In genomic region chr7:36279926-36280315, GRCh38 we compare ENCODE assay signal across 21 cellular contexts.
DNase-seq lines count a peak whose midpoint lies in the region; ATAC-seq, FAIRE-seq and TF ChIP-seq lines count a peak whose summit lies in the region.
"Had no signal": no experiment of that assay in that cellular context is flagged by ENCODE, and none has a peak within 500 bp of the region (broad histone marks: within the 10 kb centered on the region; RNA-seq: fewer than 3 reads in every experiment).

No MANE protein-coding gene starts in this region.

- H3K27ac Mint-ChIP-seq in natural killer cell treated with Interleukin-12 subunit alpha and Interleukin-12 subunit beta and Interleukin-15 and Interleukin-18, amount 100 ng/mL, for 72 hours = no peak overlapping the region
- no peak overlapping the region for H3K27ac Mint-ChIP-seq in natural killer cell
- H3K27ac Mint-ChIP-seq: activated naive CD4-positive, alpha-beta T cell treated with anti-CD3 and anti-CD28 coated beads, Interleukin-2, amount 50 U/mL, for 24 hours; stimulated activated naive CD8-positive, alpha-beta T cell treated with anti-CD3 and anti-CD28 coated beads, Interleukin-15, Interleukin-2, amounts not matched to agents 100 ng/mL and 50 ng/mL, for 24 hours had no signal

- H3K4me3 Mint-ChIP-seq in natural killer cell treated with Interleukin-12 subunit alpha and Interleukin-12 subunit beta and Interleukin-15 and Interleukin-18, amount 100 ng/mL, for 72 hours = peak overlapping the region; percentile 43
- H3K4me3 Mint-ChIP-seq in natural killer cell = no peak overlapping the region
- H3K4me3 Mint-ChIP-seq: activated naive CD4-positive, alpha-beta T cell treated with anti-CD3 and anti-CD28 coated beads, Interleukin-2, amount 50 U/mL, for 24 hours; stimulated activated naive CD8-positive, alpha-beta T cell treated with anti-CD3 and anti-CD28 coated beads, Interleukin-15, Interleukin-2, amounts not matched to agents 100 ng/mL and 50 ng/mL, for 24 hours had no signal

- H3K9me3 ChIP-seq in ovary (no peaks in the 10 kb centered on the region), kidney (ENCODE audit: control insufficient read depth in 1 of 2, low read length in 2 of 2) (no peaks in the 10 kb centered on the region)
- H3K9me3 ChIP-seq: mucosa of descending colon, Peyer's patch had no signal

- H3K9me3 Mint-ChIP-seq in natural killer cell treated with Interleukin-12 subunit alpha and Interleukin-12 subunit beta and Interleukin-15 and Interleukin-18, amount 100 ng/mL, for 72 hours = no peaks in the 10 kb centered on the region
- H3K9me3 Mint-ChIP-seq in natural killer cell = no peaks in the 10 kb centered on the region
- H3K9me3 Mint-ChIP-seq: activated naive CD4-positive, alpha-beta T cell treated with anti-CD3 and anti-CD28 coated beads, Interleukin-2, amount 50 U/mL, for 24 hours; stimulated activated naive CD8-positive, alpha-beta T cell treated with anti-CD3 and anti-CD28 coated beads, Interleukin-15, Interleukin-2, amounts not matched to agents 100 ng/mL and 50 ng/mL, for 24 hours had no signal

- H3K27me3 ChIP-seq in dorsolateral prefrontal cortex = no peaks in the 10 kb centered on the region
- no peaks in the 10 kb centered on the region for H3K27me3 ChIP-seq in ovary
- H3K27me3 ChIP-seq: cardiac muscle cell, Peyer's patch had no signal

- H3K9ac ChIP-seq in kidney (ENCODE audit: low read length in 2 of 2) = no peak overlapping the region

- H3K36me3 ChIP-seq in ovary = no peaks in the 10 kb centered on the region
- H3K36me3 ChIP-seq in kidney (ENCODE audit: control insufficient read depth in 1 of 2, insufficient read depth in 2 of 2, low read length in 2 of 2) = no peaks in the 10 kb centered on the region
- H3K36me3 ChIP-seq: cardiac muscle cell, Peyer's patch had no signal

- H3K4me3 ChIP-seq in dorsolateral prefrontal cortex = peak overlapping the region in 1 of 59 donors; percentile 56
- H3K4me3 ChIP-seq in ovary = no peak overlapping the region
- no peak overlapping the region for H3K4me3 ChIP-seq in kidney (ENCODE audit: low read length in 2 of 2)
- H3K4me3 ChIP-seq: cardiac muscle cell, mucosa of descending colon, Peyer's patch had no signal

- H3K4me1 ChIP-seq in ovary (ENCODE audit: insufficient read depth) (peaks cover 31% of the 10 kb centered on the region), kidney (ENCODE audit: control insufficient read depth in 1 of 2, insufficient read depth in 1 of 2, low read depth in 1 of 2, low read length in 2 of 2) (peaks cover 5 to 15% of the 10 kb centered on the region in 2 donors)

- TF ChIP-seq EP300 in ovary (IDR thresholded peaks at IDR 0.05) = no peak

- H3K36me3 Mint-ChIP-seq in natural killer cell treated with Interleukin-12 subunit alpha and Interleukin-12 subunit beta and Interleukin-15 and Interleukin-18, amount 100 ng/mL, for 72 hours = no peaks in the 10 kb centered on the region
- no peaks in the 10 kb centered on the region for H3K36me3 Mint-ChIP-seq in natural killer cell
- H3K36me3 Mint-ChIP-seq: activated naive CD4-positive, alpha-beta T cell treated with anti-CD3 and anti-CD28 coated beads, Interleukin-2, amount 50 U/mL, for 24 hours had no signal

- H3K27ac ChIP-seq in dorsolateral prefrontal cortex = peak overlapping the region in 57 of 59 donors; percentile 80 to 99 (median 95)
- peak overlapping the region; percentile 5 to 66 for H3K27ac ChIP-seq in ovary
- no peak overlapping the region for H3K27ac ChIP-seq in kidney (ENCODE audit: low read depth in 2 of 2, low read length in 2 of 2)
- H3K27ac ChIP-seq: cardiac muscle cell had no signal

- intact Hi-C loops in natural killer cell (cut with micrococcal nuclease) = no loop called here
- intact Hi-C loops in dorsolateral prefrontal cortex (cut with DNase I) = loop anchor here (2.0 to 10.0 kb wide), 3 partner anchors 15 to 127 kb away; partner anchors contain the start of gene EEPD1 (in 2 of the 2)
- intact Hi-C loops in ovary (cut with DNase I) = loop anchor here in 1 of 4 donors (10.0 kb wide), 1 partner anchor 125 kb away; the partner anchor contains the start of gene EEPD1
- intact Hi-C loops in kidney (cut with DNase I) = no loop called here

- no peak for TF ChIP-seq POLR2A in ovary (IDR thresholded peaks at IDR 0.05)

- no peak for DNase-seq in natural killer cell treated with Interleukin-12 subunit alpha and Interleukin-12 subunit beta and Interleukin-15 and Interleukin-18, amount 100 ng/mL, for 72 hours (ENCODE audit: low spot score)
- DNase-seq in natural killer cell (no peak), dorsolateral prefrontal cortex (no peak), ovary (no peak), kidney (no peak), ACHN (no peak)
- DNase-seq: activated CD4-positive, alpha-beta T cell treated with anti-CD3 and anti-CD28 coated beads for 1 hour; activated T-cell treated with anti-CD3 and anti-CD28 coated beads, Interleukin-2, amount 50 U/mL, for 1 hour; COR-L47; GF-D8; mucosa of descending colon; NCI-H1930; NCI-H524; Peyer's patch; stimulated activated CD4-positive, alpha-beta T cell treated with anti-CD3 and anti-CD28 coated beads, Interleukin-12 subunit alpha, Interleukin-12 subunit beta, amount 100 ng/mL, for 4 hours had no signal

- WGBS in ovary, 3 donors = 84 to 98% (median 97%) methylated on average over 9 of the region's 9 CpGs

- H3K27me3 Mint-ChIP-seq in natural killer cell treated with Interleukin-12 subunit alpha and Interleukin-12 subunit beta and Interleukin-15 and Interleukin-18, amount 100 ng/mL, for 72 hours = peaks cover 7 to 12% of the 10 kb centered on the region in 2 donors
- H3K27me3 Mint-ChIP-seq in natural killer cell (ENCODE audit: low read depth in 2 of 2) = peaks cover 5 to 11% of the 10 kb centered on the region in 2 donors
- H3K27me3 Mint-ChIP-seq: activated naive CD4-positive, alpha-beta T cell treated with anti-CD3 and anti-CD28 coated beads, Interleukin-2, amount 50 U/mL, for 24 hours; stimulated activated naive CD8-positive, alpha-beta T cell treated with anti-CD3 and anti-CD28 coated beads, Interleukin-15, Interleukin-2, amounts not matched to agents 100 ng/mL and 50 ng/mL, for 24 hours had no signal

- FAIRE-seq in kidney (lab: Jason Lieb, UNC) = no peak
- FAIRE-seq: endothelial cell of umbilical vein had no signal

- H3K4me1 Mint-ChIP-seq in natural killer cell treated with Interleukin-12 subunit alpha and Interleukin-12 subunit beta and Interleukin-15 and Interleukin-18, amount 100 ng/mL, for 72 hours (ENCODE audit: low read depth in 2 of 2) = peaks cover 17 to 47% of the 10 kb centered on the region in 2 donors
- H3K4me1 Mint-ChIP-seq in natural killer cell = peaks cover 12 to 18% of the 10 kb centered on the region in 2 donors

- in situ Hi-C loops in ACHN (cut with HindIII; ENCODE audit: low pct_ligation_motif_present, low pct_unique_long_range_greater_than_20kb, low sequenced_read_pairs) = no loop called here

- TF ChIP-seq CTCF in natural killer cell (IDR thresholded peaks at IDR 0.05) = no peak
- TF ChIP-seq CTCF in dorsolateral prefrontal cortex (IDR thresholded peaks at IDR 0.05 in 54 of 56, conservative IDR thresholded peaks at IDR 0.05 in 2 of 56; ENCODE audit: low read depth in 1 of 56, partially characterized antibody in 56 of 56) = no peak
- no peak for TF ChIP-seq CTCF in ovary (IDR thresholded peaks at IDR 0.05)
- TF ChIP-seq CTCF in kidney (IDR thresholded peaks at IDR 0.05; ENCODE audit: borderline replicate concordance, extremely low read depth, insufficient read depth) = no peak

- ATAC-seq in natural killer cell treated with Interleukin-12 subunit alpha and Interleukin-12 subunit beta and Interleukin-15 and Interleukin-18, amount 100 ng/mL, for 72 hours = no peak
- no peak for ATAC-seq in natural killer cell
- ATAC-seq in HG03439 (IDR thresholded peaks at IDR 0.05; ENCODE audit: unreplicated experiment) = no peak
- no peak for ATAC-seq in GM21367 (IDR thresholded peaks at IDR 0.05; ENCODE audit: unreplicated experiment)

Comparison
In these comparisons a context has a peak if more than half of its experiments do, and no peak if none do; other contexts are left out.
1. H3K27ac ChIP-seq: peak in dorsolateral prefrontal cortex (57 of 59) and ovary (2 of 2); none in kidney (0 of 2).
2. intact Hi-C loops: an anchor here in dorsolateral prefrontal cortex (2.0 to 10.0 kb wide); none called in natural killer cell and kidney.